ENCODE assay signal across 17 cellular contexts in genomic region chr14:105876829-105877228, GRCh38.
DNase-seq lines count a peak whose midpoint lies in the region; ATAC-seq and TF ChIP-seq lines count a peak whose summit lies in the region.
"Had no signal": no experiment of that assay in that cellular context is flagged by ENCODE, and none has a peak within 500 bp of the region (broad histone marks: within the 10 kb centered on the region; RNA-seq: fewer than 3 reads in every experiment).

No MANE protein-coding gene starts in this region.

- TF ChIP-seq POLR2A in upper lobe of left lung (IDR thresholded peaks at IDR 0.05): no peak

- H3K9me3 ChIP-seq in heart right ventricle (no peaks in the 10 kb centered on the region), lower lobe of right lung (no peaks in the 10 kb centered on the region), upper lobe of left lung (no peaks in the 10 kb centered on the region)
- H3K9me3 ChIP-seq: MG63 had no signal

- H3K9me3 Mint-ChIP-seq in WTC11: peaks cover 68% of the 10 kb centered on the region

- H3K36me3 ChIP-seq in heart right ventricle (no peaks in the 10 kb centered on the region), lower lobe of right lung (no peaks in the 10 kb centered on the region), upper lobe of left lung (no peaks in the 10 kb centered on the region)
- H3K36me3 ChIP-seq: MG63 had no signal

- TF ChIP-seq EP300 in upper lobe of left lung (IDR thresholded peaks at IDR 0.05): no peak

- peaks cover 0 to 29% (median 14%) of the 10 kb centered on the region in 7 donors for H3K27me3 ChIP-seq in heart right ventricle
- H3K27me3 ChIP-seq in lower lobe of right lung (ENCODE audit: low read depth): no peaks in the 10 kb centered on the region
- H3K27me3 ChIP-seq in upper lobe of left lung: no peaks in the 10 kb centered on the region

- 84 to 85% methylated on average over 8 of the region's 8 CpGs for WGBS in heart right ventricle, 2 donors
- 93% methylated on average over 8 of the region's 8 CpGs for WGBS in upper lobe of left lung, 2 donors

- CTCF ChIA-PET in WTC11 (lab: Charles Lee): no interaction called here

- intact Hi-C loops in cardiac septum (cut with DNase I) (no loop called here), heart right ventricle (cut with DNase I) (no loop called here), lower lobe of right lung (cut with DNase I) (no loop called here)

- TF ChIP-seq CTCF in heart right ventricle (IDR thresholded peaks at IDR 0.05) (no peak), WTC11 (IDR thresholded peaks at IDR 0.05) (no peak), lower lobe of right lung (IDR thresholded peaks at IDR 0.05) (no peak), upper lobe of left lung (IDR thresholded peaks at IDR 0.05) (no peak), omental fat pad (IDR thresholded peaks at IDR 0.05) (no peak)

- DNase-seq in cardiac septum (ENCODE audit: low spot score) (peak; percentile 35), heart right ventricle (no peak), WTC11 (ENCODE audit: low spot score) (peak; percentile 4), lower lobe of right lung (peak; percentile 30), upper lobe of left lung (peak; percentile 12 to 23), omental fat pad (ENCODE audit: low spot score) (no peak)
- no peak for DNase-seq in stimulated activated naive CD4-positive, alpha-beta T cell (lab: John Stamatoyannopoulos, UW)
- DNase-seq: DND-41, GM23248, HCEC 1CT, MG63, NCI-H1092 treated with DMSO at 0.1 percent for 48 hours, NCI-H2081 treated with DMSO at 0.1 percent for 48 hours, NCI-H510A, PC-9 had no signal

- H3K27me3 Mint-ChIP-seq in WTC11 (ENCODE audit: low read depth): peaks cover 18% of the 10 kb centered on the region

- POLR2A ChIA-PET in WTC11 (lab: Charles Lee): no interaction called here

- H3K4me3 ChIP-seq in heart right ventricle (no peak overlapping the region), lower lobe of right lung (no peak overlapping the region), upper lobe of left lung (no peak overlapping the region)
- H3K4me3 ChIP-seq: GM23248, MG63, PC-9 had no signal

- no peak overlapping the region for H3K27ac ChIP-seq in heart right ventricle
- H3K27ac ChIP-seq in lower lobe of right lung: no peak overlapping the region
- no peak overlapping the region for H3K27ac ChIP-seq in upper lobe of left lung
- H3K27ac ChIP-seq: C4-2B, GM23248, KMS-11, PC-9 had no signal

- no peak for ATAC-seq in heart right ventricle
- no peak for ATAC-seq in WTC11
- no peak for ATAC-seq in lower lobe of right lung
- ATAC-seq in upper lobe of left lung (ENCODE audit: low FRiP score in 2 of 2): no peak
- ATAC-seq in omental fat pad (ENCODE audit: low FRiP score): no peak

- H3K27ac Mint-ChIP-seq in WTC11: no peak overlapping the region

- no peaks in the 10 kb centered on the region for H3K4me1 Mint-ChIP-seq in WTC11

- H3K4me3 Mint-ChIP-seq in WTC11: no peak overlapping the region

- H3K4me1 ChIP-seq in heart right ventricle (no peaks in the 10 kb centered on the region), lower lobe of right lung (no peaks in the 10 kb centered on the region), upper lobe of left lung (no peaks in the 10 kb centered on the region)

- H3K36me3 Mint-ChIP-seq in WTC11: peaks cover 71% of the 10 kb centered on the region

TF ChIP-seq in WTC11, 78 proteins besides CTCF, POLR2A, EP300 and RAD21:
- no peak for TF ChIP-seq RELA (CRISPR knock-in tag; IDR thresholded peaks at IDR 0.05; ENCODE audit: borderline replicate concordance)
- TF ChIP-seq ZNF512 (CRISPR knock-in tag; IDR thresholded peaks at IDR 0.05; ENCODE audit: borderline replicate concordance): no peak
- no peak for TF ChIP-seq RORB (CRISPR knock-in tag; IDR thresholded peaks at IDR 0.05)
- TF ChIP-seq NFE2L1 (CRISPR knock-in tag; IDR thresholded peaks at IDR 0.05): no peak
- no peak for TF ChIP-seq GABPB1 (CRISPR knock-in tag; IDR thresholded peaks at IDR 0.05)
- TF ChIP-seq ZNF671 (CRISPR knock-in tag; IDR thresholded peaks at IDR 0.05): no peak
- TF ChIP-seq GTF2I (CRISPR knock-in tag; conservative IDR thresholded peaks at IDR 0.05): no peak
- no peak for TF ChIP-seq ZNF425 (CRISPR knock-in tag; conservative IDR thresholded peaks at IDR 0.05)
- TF ChIP-seq MXD4 (CRISPR knock-in tag; IDR thresholded peaks at IDR 0.05; ENCODE audit: borderline replicate concordance): no peak
- TF ChIP-seq CREB1 (CRISPR knock-in tag; IDR thresholded peaks at IDR 0.05): no peak
- TF ChIP-seq ATF6 (CRISPR knock-in tag; IDR thresholded peaks at IDR 0.05): no peak
- TF ChIP-seq ETV6 (CRISPR knock-in tag; IDR thresholded peaks at IDR 0.05): no peak
- no peak for TF ChIP-seq ZNF121 (CRISPR knock-in tag; IDR thresholded peaks at IDR 0.05)

Comparison
In these comparisons a context has a peak if more than half of its experiments do, and no peak if none do; other contexts are left out.
1. DNase-seq: peak in cardiac septum (single experiment), WTC11 (single experiment), lower lobe of right lung (single experiment) and upper lobe of left lung (2 of 2); none in heart right ventricle (0 of 2), stimulated activated naive CD4-positive, alpha-beta T cell (0 of 6) and omental fat pad (single experiment).